In genomic region chr6:170266061-170266825, GRCh38 we compare ENCODE assay signal across 11 cellular contexts. TPM values are rescaled to one million over a fixed set of nuclear protein-coding genes. Genes with fewer than 3 reads are reported as not detected.
DNase-seq lines count a peak whose midpoint lies in the region; ATAC-seq and TF ChIP-seq lines count a peak whose summit lies in the region.
"Had no signal": no experiment of that assay in that cellular context is flagged by ENCODE, and none has a peak within 500 bp of the region (broad histone marks: within the 10 kb centered on the region; RNA-seq: fewer than 3 reads in every experiment).

No MANE protein-coding gene starts in this region.

- H3K4me1 ChIP-seq in skeletal muscle tissue (ENCODE audit: control insufficient read depth in 3 of 3, insufficient read depth in 3 of 3, low read length in 3 of 3), result peaks cover 18 to 23% (median 18%) of the 10 kb centered on the region in 3 donors
- H3K4me1 ChIP-seq in ascending aorta, result no peaks in the 10 kb centered on the region

- H3K9ac ChIP-seq in skeletal muscle tissue (ENCODE audit: low read depth in 1 of 3, low read length in 3 of 3), result peak overlapping the region in 2 of 3 donors; percentile 48 to 54

- H3K9me3 Mint-ChIP-seq in immature natural killer cell, result peaks cover 0 to 2% (median 0%) of the 10 kb centered on the region in 6 donors
- H3K9me3 Mint-ChIP-seq: activated T-helper 17 cell treated with anti-CD3 and anti-CD28 coated beads, Interleukin-2, amount 50 U/mL, for 72 hours had no signal

- peak; percentile 66 for ATAC-seq in left lobe of liver
- ATAC-seq: activated T-helper 17 cell treated with anti-CD3 and anti-CD28 coated beads, Interleukin-2, amount 50 U/mL, for 72 hours; T-helper 17 cell had no signal

- peak; percentile 40 to 75 for DNase-seq in NCI-H524 (lab: John Stamatoyannopoulos, UW)
- DNase-seq in amygdala (lab: John Stamatoyannopoulos, UW), result peak in 41 of 56 donors; percentile 13 to 81 (median 57)
- no peak for DNase-seq in left lobe of liver (ENCODE audit: low spot score)
- DNase-seq in immature natural killer cell, result no peak
- DNase-seq in stimulated activated CD4-positive, alpha-beta T cell treated with anti-CD3 and anti-CD28 coated beads, Interleukin-1b, Interleukin-23, amount 100 ng/mL, for 48 hours, result no peak
- DNase-seq in ascending aorta (ENCODE audit: low spot score in 2 of 2), result no peak
- DNase-seq: cortex of kidney, T-helper 17 cell had no signal

- H3K4me1 Mint-ChIP-seq in immature natural killer cell, result peaks cover 3% of the 10 kb centered on the region in 2 donors
- H3K4me1 Mint-ChIP-seq: activated T-helper 17 cell treated with anti-CD3 and anti-CD28 coated beads, Interleukin-2, amount 50 U/mL, for 72 hours; T-helper 17 cell had no signal

- H3K36me3 ChIP-seq in skeletal muscle tissue (ENCODE audit: control insufficient read depth in 3 of 3, insufficient read depth in 3 of 3, low read length in 3 of 3), result no peaks in the 10 kb centered on the region
- H3K36me3 ChIP-seq in ascending aorta, result no peaks in the 10 kb centered on the region

- H3K27me3 ChIP-seq in skeletal muscle tissue (ENCODE audit: control insufficient read depth in 3 of 3, insufficient read depth in 3 of 3, low read length in 3 of 3) (peaks cover 0 to 7% (median 0%) of the 10 kb centered on the region in 3 donors), ascending aorta (no peaks in the 10 kb centered on the region)

- H3K4me3 ChIP-seq in skeletal muscle tissue (ENCODE audit: low read length in 3 of 3), result peak overlapping the region in 2 of 3 donors; percentile 0 to 54
- no peak overlapping the region for H3K4me3 ChIP-seq in ascending aorta

- no peak overlapping the region for H3K27ac Mint-ChIP-seq in immature natural killer cell
- H3K27ac Mint-ChIP-seq: activated T-helper 17 cell treated with anti-CD3 and anti-CD28 coated beads, Interleukin-2, amount 50 U/mL, for 72 hours; T-helper 17 cell had no signal

- TF ChIP-seq CTCF in ascending aorta (IDR thresholded peaks at IDR 0.05), result no peak

- peak overlapping the region; percentile 0 for H3K27ac ChIP-seq in skeletal muscle tissue (ENCODE audit: low read depth, low read length)
- no peak overlapping the region for H3K27ac ChIP-seq in ascending aorta
- H3K27ac ChIP-seq: HL-60 had no signal

- H3K27me3 Mint-ChIP-seq in immature natural killer cell (ENCODE audit: low read depth in 3 of 3), result peaks cover 23 to 41% (median 41%) of the 10 kb centered on the region in 3 donors

- H3K9me3 ChIP-seq in skeletal muscle tissue (ENCODE audit: control insufficient read depth in 3 of 3, low read length in 3 of 3) (no peaks in the 10 kb centered on the region), ascending aorta (no peaks in the 10 kb centered on the region)

- H3K36me3 Mint-ChIP-seq in immature natural killer cell, result no peaks in the 10 kb centered on the region

- H3K4me3 Mint-ChIP-seq in immature natural killer cell, result no peak overlapping the region
- H3K4me3 Mint-ChIP-seq: activated T-helper 17 cell treated with anti-CD3 and anti-CD28 coated beads, Interleukin-2, amount 50 U/mL, for 72 hours; T-helper 17 cell had no signal

- intact Hi-C loops in ascending aorta (cut with DNase I), result no loop called here

RNA-seq across cellular contexts. Expression of gene DLL1, which starts 24.6 kb away (rescaled TPM):
- total RNA-seq in left lobe of liver (4.9 TPM), skeletal muscle tissue (13.6 TPM), ascending aorta (16.5 TPM)
- 1 to 10 TPM in 2 of 3 donors, under 1 TPM in 1; 0.09 to 7.0 (median 2.8) TPM for polyA plus RNA-seq in immature natural killer cell

RNA-seq across cellular contexts. Expression of gene FAM120B, which starts 40.3 kb away (rescaled TPM):
- total RNA-seq in left lobe of liver, result 11.6 TPM
- total RNA-seq in skeletal muscle tissue, result 33.9 TPM
- polyA plus RNA-seq in immature natural killer cell, result 10 to 100 TPM; 17.4 to 43.1 (median 26.2) TPM
- total RNA-seq in ascending aorta, result 9.9 TPM

Comparison
In these comparisons a context has a peak if more than half of its experiments do, and no peak if none do; other contexts are left out.
1. DNase-seq: peak in NCI-H524 (2 of 2) and amygdala (41 of 56); none in left lobe of liver (single experiment), immature natural killer cell (0 of 3), stimulated activated CD4-positive, alpha-beta T cell treated with anti-CD3 and anti-CD28 coated beads, Interleukin-1b, Interleukin-23, amount 100 ng/mL, for 48 hours (single experiment) and ascending aorta (0 of 2).
2. H3K4me3 ChIP-seq: peak in skeletal muscle tissue (2 of 3); none in ascending aorta (0 of 2).